19 cellular contexts compared by ENCODE assay signal in genomic region chr17:26775219-26775822, GRCh38.
DNase-seq lines count a peak whose midpoint lies in the region; FAIRE-seq and TF ChIP-seq lines count a peak whose summit lies in the region.
"Had no signal": no experiment of that assay in that cellular context is flagged by ENCODE, and none has a peak within 500 bp of the region (broad histone marks: within the 10 kb centered on the region; RNA-seq: fewer than 3 reads in every experiment).

No MANE protein-coding gene starts in this region.

- TF ChIP-seq CTCF in chondrocyte (IDR thresholded peaks at IDR 0.05) (no peak), brain microvascular endothelial cell (IDR thresholded peaks at IDR 0.05; ENCODE audit: low read depth, low read length, missing control alignments) (no peak)

- POLR2A ChIA-PET in activated CD4-positive, alpha-beta T cell treated with anti-CD3 and anti-CD28 coated beads, Interleukin-2, amount 10 ng/mL, durations not matched to agents 7 days and 5 days (lab: Charles Lee) = no interaction called here
- POLR2A ChIA-PET in activated CD4-positive, alpha-beta memory T cell treated with anti-CD3 and anti-CD28 coated beads for 36 hours (lab: Charles Lee) = no interaction called here

- DNase-seq in activated CD4-positive, alpha-beta T cell treated with anti-CD3 and anti-CD28 coated beads, Interleukin-2, amount 10 ng/mL, durations not matched to agents 7 days and 5 days = no peak
- DNase-seq in activated CD4-positive, alpha-beta T cell treated with anti-CD3 and anti-CD28 coated beads, Interleukin-2, amount 50 U/mL, for 4 hours = no peak
- DNase-seq in chondrocyte (ENCODE audit: low spot score) (peak; percentile 40), posterior vena cava (ENCODE audit: low spot score) (peak; percentile 55), urothelium cell line (ENCODE audit: low spot score) (peak; percentile 34), brain microvascular endothelial cell (no peak), NCI-H82 (lab: John Stamatoyannopoulos, UW) (no peak)
- no peak for DNase-seq in activated CD4-positive, alpha-beta memory T cell treated with anti-CD3 and anti-CD28 coated beads for 36 hours
- DNase-seq: AML-193; CD4-positive, CD25-positive, alpha-beta regulatory T cell; DMS 273 treated with DMSO at 0.1 percent for 48 hours; GOT3 had no signal

- in situ Hi-C loops in brain microvascular endothelial cell (cut with HindIII; ENCODE audit: low pct_ligation_motif_present, low sequenced_read_pairs) = no loop called here

- peak overlapping the region; percentile 54 for H3K27ac Mint-ChIP-seq in activated CD4-positive, alpha-beta T cell treated with anti-CD3 and anti-CD28 coated beads, Interleukin-2, amount 10 ng/mL, durations not matched to agents 7 days and 5 days
- no peak overlapping the region for H3K27ac Mint-ChIP-seq in chondrocyte (ENCODE audit: unreplicated experiment)
- H3K27ac Mint-ChIP-seq in activated CD4-positive, alpha-beta memory T cell treated with anti-CD3 and anti-CD28 coated beads for 36 hours = no peak overlapping the region
- H3K27ac Mint-ChIP-seq: CD4-positive, CD25-positive, alpha-beta regulatory T cell had no signal

- H3K4me3 ChIP-seq in brain microvascular endothelial cell (ENCODE audit: low read depth, low read length) = no peak overlapping the region
- H3K4me3 ChIP-seq: HAP-1 had no signal

- no peak overlapping the region for H3K27ac ChIP-seq in brain microvascular endothelial cell
- H3K27ac ChIP-seq: 22Rv1; BLaER1 treated with 17β-estradiol and CSF1 and Interleukin-3, amounts not matched to agents 10 nM and 100 nM had no signal

- no peak for FAIRE-seq in urothelium cell line (lab: Jason Lieb, UNC)
- FAIRE-seq: GM12891, GM19239, HepG2, HTR-8/SVneo had no signal

- H3K36me3 ChIP-seq in brain microvascular endothelial cell (replicated peaks) = no peaks in the 10 kb centered on the region
- H3K36me3 ChIP-seq: BLaER1 treated with 17β-estradiol and CSF1 and Interleukin-3, amounts not matched to agents 10 nM and 100 nM; HAP-1 had no signal

- peaks cover 16% of the 10 kb centered on the region for H3K9me3 Mint-ChIP-seq in activated CD4-positive, alpha-beta T cell treated with anti-CD3 and anti-CD28 coated beads, Interleukin-2, amount 10 ng/mL, durations not matched to agents 7 days and 5 days
- H3K9me3 Mint-ChIP-seq in chondrocyte (ENCODE audit: low read depth) = peaks cover 27% of the 10 kb centered on the region
- H3K9me3 Mint-ChIP-seq in activated CD4-positive, alpha-beta memory T cell treated with anti-CD3 and anti-CD28 coated beads for 36 hours = peaks cover 13% of the 10 kb centered on the region

- no peaks in the 10 kb centered on the region for H3K27me3 ChIP-seq in brain microvascular endothelial cell (replicated peaks)
- H3K27me3 ChIP-seq: BLaER1 treated with 17β-estradiol and CSF1 and Interleukin-3, amounts not matched to agents 10 nM and 100 nM had no signal

- no peaks in the 10 kb centered on the region for H3K4me1 Mint-ChIP-seq in activated CD4-positive, alpha-beta T cell treated with anti-CD3 and anti-CD28 coated beads, Interleukin-2, amount 10 ng/mL, durations not matched to agents 7 days and 5 days
- H3K4me1 Mint-ChIP-seq in chondrocyte (ENCODE audit: low read depth) = no peaks in the 10 kb centered on the region
- no peaks in the 10 kb centered on the region for H3K4me1 Mint-ChIP-seq in activated CD4-positive, alpha-beta memory T cell treated with anti-CD3 and anti-CD28 coated beads for 36 hours (ENCODE audit: low read depth)
- H3K4me1 Mint-ChIP-seq: CD4-positive, CD25-positive, alpha-beta regulatory T cell had no signal

- H3K27me3 Mint-ChIP-seq in activated CD4-positive, alpha-beta T cell treated with anti-CD3 and anti-CD28 coated beads, Interleukin-2, amount 10 ng/mL, durations not matched to agents 7 days and 5 days = no peaks in the 10 kb centered on the region
- no peaks in the 10 kb centered on the region for H3K27me3 Mint-ChIP-seq in chondrocyte (ENCODE audit: low read depth)
- no peaks in the 10 kb centered on the region for H3K27me3 Mint-ChIP-seq in activated CD4-positive, alpha-beta memory T cell treated with anti-CD3 and anti-CD28 coated beads for 36 hours
- H3K27me3 Mint-ChIP-seq: CD4-positive, CD25-positive, alpha-beta regulatory T cell had no signal

- intact Hi-C loops in posterior vena cava (cut with DNase I) = no loop called here
- intact Hi-C loops in activated CD4-positive, alpha-beta memory T cell treated with anti-CD3 and anti-CD28 coated beads for 36 hours (cut with micrococcal nuclease) = no loop called here

- CTCF ChIA-PET in activated CD4-positive, alpha-beta T cell treated with anti-CD3 and anti-CD28 coated beads, Interleukin-2, amount 10 ng/mL, durations not matched to agents 7 days and 5 days (lab: Charles Lee) = no interaction called here
- CTCF ChIA-PET in activated CD4-positive, alpha-beta memory T cell treated with anti-CD3 and anti-CD28 coated beads for 36 hours (lab: Charles Lee) = no interaction called here

- no peak overlapping the region for H3K4me3 Mint-ChIP-seq in activated CD4-positive, alpha-beta T cell treated with anti-CD3 and anti-CD28 coated beads, Interleukin-2, amount 10 ng/mL, durations not matched to agents 7 days and 5 days
- H3K4me3 Mint-ChIP-seq in chondrocyte (ENCODE audit: unreplicated experiment) = no peak overlapping the region
- no peak overlapping the region for H3K4me3 Mint-ChIP-seq in activated CD4-positive, alpha-beta memory T cell treated with anti-CD3 and anti-CD28 coated beads for 36 hours
- H3K4me3 Mint-ChIP-seq: CD4-positive, CD25-positive, alpha-beta regulatory T cell had no signal

- no peaks in the 10 kb centered on the region for H3K36me3 Mint-ChIP-seq in activated CD4-positive, alpha-beta T cell treated with anti-CD3 and anti-CD28 coated beads, Interleukin-2, amount 10 ng/mL, durations not matched to agents 7 days and 5 days (ENCODE audit: low read depth)
- no peaks in the 10 kb centered on the region for H3K36me3 Mint-ChIP-seq in chondrocyte (ENCODE audit: low read depth)
- H3K36me3 Mint-ChIP-seq in activated CD4-positive, alpha-beta memory T cell treated with anti-CD3 and anti-CD28 coated beads for 36 hours = peaks cover 7% of the 10 kb centered on the region
- H3K36me3 Mint-ChIP-seq: CD4-positive, CD25-positive, alpha-beta regulatory T cell had no signal

Comparison
In these comparisons a context has a peak if more than half of its experiments do, and no peak if none do; other contexts are left out.
1. DNase-seq: peak in chondrocyte (single experiment), posterior vena cava (single experiment) and urothelium cell line (single experiment); none in activated CD4-positive, alpha-beta T cell treated with anti-CD3 and anti-CD28 coated beads, Interleukin-2, amount 10 ng/mL, durations not matched to agents 7 days and 5 days (single experiment), activated CD4-positive, alpha-beta T cell treated with anti-CD3 and anti-CD28 coated beads, Interleukin-2, amount 50 U/mL, for 4 hours (0 of 2), brain microvascular endothelial cell (single experiment), activated CD4-positive, alpha-beta memory T cell treated with anti-CD3 and anti-CD28 coated beads for 36 hours (single experiment) and NCI-H82 (single experiment).